ENCODE assay signal across 1 cellular context in genomic region chr22:34055525-34056200, GRCh38.
A peak's percentile ranks its signal among the peaks of the same experiment; 100 is the strongest.
TF ChIP-seq lines count a peak whose summit lies in the region.

No MANE protein-coding gene starts in this region.

TF ChIP-seq in HepG2, 621 proteins besides CTCF, POLR2A, EP300 and RAD21 (continued from another document):
- TF ChIP-seq, protein P1, sequence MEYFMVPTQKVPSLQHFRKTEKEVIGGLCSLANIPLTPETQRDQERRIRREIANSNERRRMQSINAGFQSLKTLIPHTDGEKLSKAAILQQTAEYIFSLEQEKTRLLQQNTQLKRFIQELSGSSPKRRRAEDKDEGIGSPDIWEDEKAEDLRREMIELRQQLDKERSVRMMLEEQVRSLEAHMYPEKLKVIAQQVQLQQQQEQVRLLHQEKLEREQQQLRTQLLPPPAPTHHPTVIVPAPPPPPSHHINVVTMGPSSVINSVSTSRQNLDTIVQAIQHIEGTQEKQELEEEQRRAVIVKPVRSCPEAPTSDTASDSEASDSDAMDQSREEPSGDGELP (IDR thresholded peaks at IDR 0.05; ENCODE audit: borderline replicate concordance, low read depth): peak; percentile 27; the same call in 1 of the 2 replicates
- TF ChIP-seq SMC3 (IDR thresholded peaks at IDR 0.05; ENCODE audit: low read length): peak; percentile 21
- TF ChIP-seq, protein P2, sequence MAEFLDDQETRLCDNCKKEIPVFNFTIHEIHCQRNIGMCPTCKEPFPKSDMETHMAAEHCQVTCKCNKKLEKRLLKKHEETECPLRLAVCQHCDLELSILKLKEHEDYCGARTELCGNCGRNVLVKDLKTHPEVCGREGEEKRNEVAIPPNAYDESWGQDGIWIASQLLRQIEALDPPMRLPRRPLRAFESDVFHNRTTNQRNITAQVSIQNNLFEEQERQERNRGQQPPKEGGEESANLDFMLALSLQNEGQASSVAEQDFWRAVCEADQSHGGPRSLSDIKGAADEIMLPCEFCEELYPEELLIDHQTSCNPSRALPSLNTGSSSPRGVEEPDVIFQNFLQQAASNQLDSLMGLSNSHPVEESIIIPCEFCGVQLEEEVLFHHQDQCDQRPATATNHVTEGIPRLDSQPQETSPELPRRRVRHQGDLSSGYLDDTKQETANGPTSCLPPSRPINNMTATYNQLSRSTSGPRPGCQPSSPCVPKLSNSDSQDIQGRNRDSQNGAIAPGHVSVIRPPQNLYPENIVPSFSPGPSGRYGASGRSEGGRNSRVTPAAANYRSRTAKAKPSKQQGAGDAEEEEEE (CRISPR knock-in tag; IDR thresholded peaks at IDR 0.05; ENCODE audit: borderline replicate concordance): no peak
- TF ChIP-seq ZNF703 (CRISPR knock-in tag; IDR thresholded peaks at IDR 0.05; ENCODE audit: borderline replicate concordance): no peak
- TF ChIP-seq ZNF574 (CRISPR knock-in tag; IDR thresholded peaks at IDR 0.05): no peak
- no peak for TF ChIP-seq ZBTB8A (CRISPR knock-in tag; IDR thresholded peaks at IDR 0.05; ENCODE audit: borderline replicate concordance, low read depth)
- TF ChIP-seq MED8 (CRISPR knock-in tag; IDR thresholded peaks at IDR 0.05; ENCODE audit: insufficient replicate concordance): no peak
- no peak for TF ChIP-seq ZFP37 (CRISPR knock-in tag; IDR thresholded peaks at IDR 0.05; ENCODE audit: borderline replicate concordance)
- TF ChIP-seq PLRG1 (conservative IDR thresholded peaks at IDR 0.05): no peak
- no peak for TF ChIP-seq RBM22 (optimal IDR thresholded peaks at IDR 0.05; ENCODE audit: low read length)
